15 cellular contexts compared by ENCODE assay signal in the genomic region with DNA sequence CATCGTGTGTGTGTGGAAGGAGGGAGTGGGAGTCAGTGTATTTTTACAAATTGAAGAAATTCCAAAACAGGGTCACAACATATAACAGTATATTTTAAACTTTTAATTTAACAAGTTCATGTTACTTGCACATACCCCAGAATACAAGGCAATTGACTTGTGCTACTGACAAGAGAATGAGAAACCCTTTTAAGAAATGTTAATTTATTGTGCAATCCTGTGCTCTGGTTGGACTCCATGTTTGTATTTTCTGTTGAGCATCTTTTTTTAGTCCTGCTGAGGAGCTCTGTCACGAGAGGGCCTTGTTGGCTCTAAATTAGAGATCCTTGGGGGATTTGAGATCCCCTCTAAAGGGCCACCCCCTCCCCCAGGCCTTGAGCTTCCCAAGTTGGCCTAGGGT. TPM values are rescaled to one million over a fixed set of nuclear protein-coding genes. Genes with fewer than 3 reads are reported as not detected.
DNase-seq lines count a peak whose midpoint lies in the region; ATAC-seq and TF ChIP-seq lines count a peak whose summit lies in the region.
"Had no signal": no experiment of that assay in that cellular context is flagged by ENCODE, and none has a peak within 500 bp of the region (broad histone marks: within the 10 kb centered on the region; RNA-seq: fewer than 3 reads in every experiment).

No MANE protein-coding gene starts in this region.

- H3K9me3 ChIP-seq in mammary epithelial cell (replicated peaks; ENCODE audit: insufficient read depth, low read length) = no peaks in the 10 kb centered on the region
- H3K9me3 ChIP-seq in esophagus (ENCODE audit: control insufficient read depth in 2 of 2, insufficient read depth in 1 of 2, low read depth in 1 of 2, low read length in 1 of 2) = no peaks in the 10 kb centered on the region
- H3K9me3 ChIP-seq in neuronal stem cell (replicated peaks in 1 of 2; ENCODE audit: control insufficient read depth in 2 of 2, insufficient read depth in 1 of 2, low read depth in 1 of 2, low read length in 2 of 2) = no peaks in the 10 kb centered on the region
- H3K9me3 ChIP-seq in uterus = no peaks in the 10 kb centered on the region
- H3K9me3 ChIP-seq in CD8-positive, alpha-beta T cell (ENCODE audit: low read length) = no peaks in the 10 kb centered on the region

- peaks cover 32% of the 10 kb centered on the region for H3K4me1 ChIP-seq in mammary epithelial cell (ENCODE audit: insufficient read depth, low read length)
- peaks cover 13 to 19% of the 10 kb centered on the region in 2 donors for H3K4me1 ChIP-seq in esophagus (ENCODE audit: control insufficient read depth in 2 of 2, insufficient read depth in 2 of 2, low read length in 1 of 2)
- peaks cover 18 to 36% of the 10 kb centered on the region in 2 donors for H3K4me1 ChIP-seq in neuronal stem cell (ENCODE audit: control insufficient read depth in 2 of 2, insufficient read depth in 1 of 2, low read depth in 1 of 2, low read length in 2 of 2)
- H3K4me1 ChIP-seq in uterus = peaks cover 0 to 13% of the 10 kb centered on the region in 2 donors
- no peaks in the 10 kb centered on the region for H3K4me1 ChIP-seq in CD8-positive, alpha-beta T cell (ENCODE audit: insufficient read depth, low read length)

- no peak overlapping the region for H2BK120ac ChIP-seq in neuronal stem cell (ENCODE audit: low read depth, low read length)

- dilution Hi-C loops in mammary epithelial cell (cut with HindIII; ENCODE audit: low sequenced_read_pairs) = no loop called here

- no peaks in the 10 kb centered on the region for H4K20me1 ChIP-seq in mammary epithelial cell (ENCODE audit: insufficient read depth, low read length)

- peaks cover 8% of the 10 kb centered on the region for H3K27me3 Mint-ChIP-seq in MCF 10A (ENCODE audit: insufficient read depth, unreplicated experiment)
- H3K27me3 Mint-ChIP-seq in CD8-positive, alpha-beta T cell (ENCODE audit: low read depth) = peaks cover 50% of the 10 kb centered on the region

- H3K36me3 ChIP-seq in mammary epithelial cell (ENCODE audit: insufficient read depth, low read length) (no peaks in the 10 kb centered on the region), esophagus (ENCODE audit: control insufficient read depth in 2 of 2, insufficient read depth in 2 of 2, low read length in 1 of 2) (no peaks in the 10 kb centered on the region), neuronal stem cell (replicated peaks in 1 of 2; ENCODE audit: control insufficient read depth in 2 of 2, insufficient read depth in 2 of 2, low read length in 2 of 2) (no peaks in the 10 kb centered on the region), uterus (no peaks in the 10 kb centered on the region)
- H3K36me3 ChIP-seq in CD8-positive, alpha-beta T cell (ENCODE audit: insufficient read depth, low read length) = no peaks in the 10 kb centered on the region

- no peak overlapping the region for H3K27ac ChIP-seq in mammary epithelial cell (ENCODE audit: insufficient read depth, low read depth, low read length)
- peak overlapping the region; percentile 21 to 96 for H3K27ac ChIP-seq in esophagus (ENCODE audit: low read depth in 2 of 2, low read length in 1 of 2)
- no peak overlapping the region for H3K27ac ChIP-seq in neuronal stem cell (replicated peaks; ENCODE audit: low read length)
- H3K27ac ChIP-seq in uterus = peak overlapping the region; percentile 86 to 97
- H3K27ac ChIP-seq in CD8-positive, alpha-beta T cell (ENCODE audit: low read depth, low read length) = no peak overlapping the region

- H3K4me3 ChIP-seq in mammary epithelial cell (replicated peaks in 1 of 3; ENCODE audit: insufficient read depth in 1 of 3, low read depth in 2 of 3, low read length in 3 of 3) (no peak overlapping the region), esophagus (ENCODE audit: low read depth in 1 of 2, low read length in 2 of 2) (no peak overlapping the region), neuronal stem cell (ENCODE audit: low read length in 2 of 2) (no peak overlapping the region), uterus (no peak overlapping the region)
- H3K4me3 ChIP-seq in CD8-positive, alpha-beta T cell (ENCODE audit: low read depth, low read length) = no peak overlapping the region

- intact Hi-C loops in MCF 10A (cut with micrococcal nuclease) = loop anchor here (2.0 kb wide), 1 partner anchor 155 kb away; no protein-coding TSS in a partner anchor
- intact Hi-C loops in mammary epithelial cell (cut with micrococcal nuclease) = loop anchor here (2.0 to 5.0 kb wide), 2 partner anchors 35 to 336 kb away; no protein-coding TSS in a partner anchor
- intact Hi-C loops in uterus (cut with DNase I; ENCODE audit: low total_unique reads) = no loop called here
- intact Hi-C loops in CD8-positive, alpha-beta T cell (cut with DNase I, micrococcal nuclease) = no loop called here

- TF ChIP-seq POLR2A in uterus (IDR thresholded peaks at IDR 0.05) = no peak

- no peak for DNase-seq in MCF 10A (ENCODE audit: unreplicated experiment)
- no peak for DNase-seq in mammary epithelial cell
- DNase-seq in neuronal stem cell (ENCODE audit: low spot score) = no peak
- DNase-seq in uterus = no peak
- no peak for DNase-seq in NCI-H1092 treated with DMSO at 0.1 percent for 48 hours (lab: John Stamatoyannopoulos, UW)
- DNase-seq in CD8-positive, alpha-beta T cell = no peak
- DNase-seq: GF-D8; mesendoderm; NCI-H1417 treated with DMSO at 0.1 percent for 48 hours; stimulated activated CD4-positive, alpha-beta T cell treated with anti-CD3 and anti-CD28 coated beads, Interleukin-1b, Interleukin-23, amount 100 ng/mL, for 48 hours; stimulated activated CD8-positive, alpha-beta memory T cell treated with anti-CD3 and anti-CD28 coated beads, Interleukin-4, amount 100 ng/mL, for 48 hours had no signal

- no peak for ATAC-seq in CD8-positive, alpha-beta T cell
- no peak for ATAC-seq in HG03460 (IDR thresholded peaks at IDR 0.05; ENCODE audit: unreplicated experiment)
- ATAC-seq: SK-N-SH treated with all-trans-retinoic acid at 6 μM for 48 hours had no signal

- in situ Hi-C loops in mammary epithelial cell (cut with MboI; ENCODE audit: low sequenced_read_pairs in 2 of 2) = no loop called here

- H3K79me1 ChIP-seq in neuronal stem cell (ENCODE audit: low read depth, low read length) = peaks cover 2% of the 10 kb centered on the region

- H3K27me3 ChIP-seq in mammary epithelial cell (ENCODE audit: insufficient read depth, low read length) = no peaks in the 10 kb centered on the region
- no peaks in the 10 kb centered on the region for H3K27me3 ChIP-seq in esophagus (ENCODE audit: control insufficient read depth in 1 of 2, insufficient read depth in 2 of 2, low read length in 2 of 2)
- H3K27me3 ChIP-seq in neuronal stem cell (ENCODE audit: control insufficient read depth in 3 of 3, insufficient read depth in 3 of 3, low read depth in 1 of 3, low read length in 3 of 3) = no peaks in the 10 kb centered on the region
- H3K27me3 ChIP-seq in uterus = no peaks in the 10 kb centered on the region
- H3K27me3 ChIP-seq in CD8-positive, alpha-beta T cell (ENCODE audit: insufficient read depth, low read length) = peaks cover 6% of the 10 kb centered on the region

- no peak overlapping the region for H3K9ac ChIP-seq in mammary epithelial cell (ENCODE audit: insufficient read depth, low read length)
- H3K9ac ChIP-seq in neuronal stem cell (ENCODE audit: low read depth, low read length, poor library complexity) = no peak overlapping the region

- H2AFZ ChIP-seq in mammary epithelial cell (ENCODE audit: low read depth, low read length) (no peak overlapping the region), neuronal stem cell (ENCODE audit: low read length) (peak overlapping the region; percentile 99)

- no peak overlapping the region for H2BK15ac ChIP-seq in neuronal stem cell (ENCODE audit: low read length)

- H4K91ac ChIP-seq in neuronal stem cell (ENCODE audit: low read depth, low read length, poor library complexity) = no peak overlapping the region

- no peaks in the 10 kb centered on the region for H3K9me3 Mint-ChIP-seq in MCF 10A (ENCODE audit: unreplicated experiment)
- no peaks in the 10 kb centered on the region for H3K9me3 Mint-ChIP-seq in CD8-positive, alpha-beta T cell
- H3K9me3 Mint-ChIP-seq: activated naive CD4-positive, alpha-beta T cell treated with anti-CD3 and anti-CD28 coated beads, Interleukin-2, amount 50 U/mL, for 24 hours had no signal

- H3K36me3 Mint-ChIP-seq in MCF 10A (ENCODE audit: insufficient read depth, unreplicated experiment) = no peaks in the 10 kb centered on the region
- H3K36me3 Mint-ChIP-seq in CD8-positive, alpha-beta T cell = no peaks in the 10 kb centered on the region
- H3K36me3 Mint-ChIP-seq: activated naive CD4-positive, alpha-beta T cell treated with anti-CD3 and anti-CD28 coated beads, Interleukin-2, amount 50 U/mL, for 24 hours had no signal

- no TSS peak for BruUV-seq in MCF 10A (replicated peaks; lab: Mats Ljungman, UMichigan)
- BruUV-seq in mammary epithelial cell (replicated peaks; lab: Mats Ljungman, UMichigan) = no TSS peak

- no peak overlapping the region for H3K18ac ChIP-seq in neuronal stem cell (ENCODE audit: low read length)

- POLR2A ChIA-PET in MCF 10A (lab: Yijun Ruan, JAX) = no interaction called here
- POLR2A ChIA-PET in CD8-positive, alpha-beta T cell (lab: Charles Lee) = no interaction called here

- H2BK12ac ChIP-seq in neuronal stem cell (ENCODE audit: low read length) = no peak overlapping the region

- no peak overlapping the region for H3K4ac ChIP-seq in neuronal stem cell (ENCODE audit: low read length)

- H4K8ac ChIP-seq in neuronal stem cell (ENCODE audit: low read depth, low read length) = no peak overlapping the region

- H3K4me3 Mint-ChIP-seq in MCF 10A (ENCODE audit: unreplicated experiment) = peak overlapping the region; percentile 73
- no peak overlapping the region for H3K4me3 Mint-ChIP-seq in CD8-positive, alpha-beta T cell
- H3K4me3 Mint-ChIP-seq: activated naive CD4-positive, alpha-beta T cell treated with anti-CD3 and anti-CD28 coated beads, Interleukin-2, amount 50 U/mL, for 24 hours had no signal

- peaks cover 39% of the 10 kb centered on the region for H3K79me2 ChIP-seq in mammary epithelial cell (ENCODE audit: insufficient read depth, low read length)

- no peak overlapping the region for H3K4me2 ChIP-seq in mammary epithelial cell (ENCODE audit: insufficient read depth, low read depth, low read length)
- H3K4me2 ChIP-seq in neuronal stem cell (ENCODE audit: insufficient read depth, low read length, poor library complexity, severe bottlenecking) = no peak overlapping the region

- H3K14ac ChIP-seq in neuronal stem cell (ENCODE audit: low read length) = no peak overlapping the region

- H3K4me1 Mint-ChIP-seq in MCF 10A (ENCODE audit: insufficient read depth, unreplicated experiment) = peaks cover 16% of the 10 kb centered on the region
- peaks cover 2% of the 10 kb centered on the region for H3K4me1 Mint-ChIP-seq in CD8-positive, alpha-beta T cell (ENCODE audit: low read depth)
- H3K4me1 Mint-ChIP-seq: activated naive CD4-positive, alpha-beta T cell treated with anti-CD3 and anti-CD28 coated beads, Interleukin-2, amount 50 U/mL, for 24 hours had no signal

- no peak overlapping the region for H3K23ac ChIP-seq in neuronal stem cell (ENCODE audit: low read depth, low read length, poor library complexity)

- H2BK5ac ChIP-seq in neuronal stem cell (ENCODE audit: low read length) = no peak overlapping the region

- no peak for TF ChIP-seq CTCF in MCF 10A (IDR thresholded peaks at IDR 0.05; ENCODE audit: unreplicated experiment)
- no peak for TF ChIP-seq CTCF in mammary epithelial cell (conservative IDR thresholded peaks at IDR 0.05 in 1 of 2, IDR thresholded peaks at IDR 0.05 in 1 of 2; ENCODE audit: extremely low read depth in 1 of 2, insufficient read depth in 1 of 2, low read depth in 1 of 2, low read length in 2 of 2)
- no peak for TF ChIP-seq CTCF in uterus (IDR thresholded peaks at IDR 0.05)
- no peak for TF ChIP-seq CTCF in CD8-positive, alpha-beta T cell (IDR thresholded peaks at IDR 0.05)

- H3K27ac Mint-ChIP-seq in MCF 10A (ENCODE audit: low read depth, unreplicated experiment) = no peak overlapping the region
- H3K27ac Mint-ChIP-seq in CD8-positive, alpha-beta T cell = no peak overlapping the region
- H3K27ac Mint-ChIP-seq: activated naive CD4-positive, alpha-beta T cell treated with anti-CD3 and anti-CD28 coated beads, Interleukin-2, amount 50 U/mL, for 24 hours had no signal

- WGBS in mammary epithelial cell (ENCODE audit: low coverage, missing lambda C conversion rate) = 75% methylated on average over 2 of the region's 2 CpGs
- WGBS in esophagus, 2 donors = 60 to 75% methylated on average over 2 of the region's 2 CpGs
- no CpG with 5 or more reads among the region's 2 CpGs for WGBS in neuronal stem cell (ENCODE audit: extremely low coverage in 2 of 2, insufficient read length in 2 of 2, insufficient replicate concordance in 1 of 2), 2 donors

- H2AK5ac ChIP-seq in neuronal stem cell (ENCODE audit: low read depth, low read length) = no peak overlapping the region

- CTCF ChIA-PET in MCF 10A (lab: Yijun Ruan, JAX) (interaction anchor here (0.5 to 1.0 kb wide), 3 partner anchors 67 to 680 kb away, joined by 3 to 7 read pairs (median 3); no protein-coding TSS in a partner anchor), mammary epithelial cell (lab: Charles Lee; ENCODE audit: low non-redundant PET) (no interaction called here)
- CTCF ChIA-PET in CD8-positive, alpha-beta T cell (lab: Charles Lee) = no interaction called here

RNA-seq across cellular contexts. Expression of a gene that starts 1.1 kb away (rescaled TPM):
- total RNA-seq in MCF 10A (2022) = 1.7 and 4.8 TPM in 2 replicates
- 10 to 100 TPM; 18.8 to 33.3 TPM for total RNA-seq in mammary epithelial cell
- 66.0 TPM for polyA plus RNA-seq in mammary epithelial cell
- 42.4 TPM for polyA minus RNA-seq in mammary epithelial cell
- 10 to 100 TPM; 68.6 to 90.9 TPM for polyA plus RNA-seq in esophagus
- 22.1 TPM for polyA plus RNA-seq in neuronal stem cell (2013, experiment 1 of 2)
- polyA plus RNA-seq in neuronal stem cell (2013, experiment 2 of 2) = 23.3 TPM
- total RNA-seq in uterus = 10 to 100 TPM; 16.4 to 88.3 (median 32.1) TPM
- total RNA-seq in CD8-positive, alpha-beta T cell = not detected

Comparison
In these comparisons a context has a peak if more than half of its experiments do, and no peak if none do; other contexts are left out.
1. H3K27ac ChIP-seq: peak in esophagus (2 of 2) and uterus (2 of 2); none in mammary epithelial cell (single experiment), neuronal stem cell (single experiment) and CD8-positive, alpha-beta T cell (single experiment).
2. intact Hi-C loops: an anchor here in MCF 10A (2.0 kb wide) and mammary epithelial cell (2.0 to 5.0 kb wide); none called in uterus and CD8-positive, alpha-beta T cell.